Comparison of ENCODE assay signal across 10 cellular contexts in the genomic region with DNA sequence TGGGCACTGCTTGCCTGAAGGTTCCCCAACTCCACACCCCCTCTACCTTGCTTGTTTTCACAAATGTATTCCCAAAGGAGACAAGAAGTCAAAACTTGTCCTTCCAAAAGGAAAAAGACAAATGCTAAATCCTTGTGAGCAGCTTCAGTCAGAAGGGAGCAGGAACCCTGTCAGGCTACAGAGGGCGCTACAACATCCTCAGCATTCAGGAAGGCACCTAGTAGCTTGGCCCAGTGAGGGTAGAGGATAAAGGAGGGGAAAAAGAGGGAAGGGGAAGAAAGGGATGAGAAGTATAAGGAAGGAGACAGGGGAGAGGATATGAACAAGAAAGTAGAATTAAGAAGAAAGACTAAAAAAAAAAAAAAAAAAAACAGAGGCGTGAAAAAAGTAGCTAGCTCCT.
DNase-seq lines count a peak whose midpoint lies in the region; ATAC-seq, FAIRE-seq and TF ChIP-seq lines count a peak whose summit lies in the region.
"Had no signal": no experiment of that assay in that cellular context is flagged by ENCODE, and none has a peak within 500 bp of the region (broad histone marks: within the 10 kb centered on the region; RNA-seq: fewer than 3 reads in every experiment).

No MANE protein-coding gene starts in this region.

- H3K9me3 ChIP-seq in DND-41 (ENCODE audit: insufficient read depth, low read length, severe bottlenecking), result no peaks in the 10 kb centered on the region
- H3K9me3 ChIP-seq in CD4-positive, alpha-beta memory T cell (ENCODE audit: control insufficient read depth in 1 of 2, low read length in 2 of 2), result no peaks in the 10 kb centered on the region

- no peak for ATAC-seq in DND-41 (ENCODE audit: insufficient read depth, low read depth)

- no peak overlapping the region for H3K9ac ChIP-seq in DND-41 (ENCODE audit: low read depth, low read length)

- H3K9me3 Mint-ChIP-seq in chondrocyte (ENCODE audit: low read depth), result peaks cover 3% of the 10 kb centered on the region
- H3K9me3 Mint-ChIP-seq in CD4-positive, alpha-beta memory T cell, result no peaks in the 10 kb centered on the region

- peaks cover 10% of the 10 kb centered on the region for H3K4me1 Mint-ChIP-seq in chondrocyte (ENCODE audit: low read depth)
- H3K4me1 Mint-ChIP-seq in CD4-positive, alpha-beta memory T cell, result peaks cover 56 to 80% (median 68%) of the 10 kb centered on the region in 4 donors

- POLR2A ChIA-PET in CD4-positive, alpha-beta memory T cell (lab: Charles Lee; ENCODE audit: partially characterized antibody), result interaction anchor here (1.2 to 2.3 kb wide), 2 partner anchors 11 to 98 kb away, joined by 3 to 5 read pairs; a partner anchor contains a TSS

- H4K20me1 ChIP-seq in DND-41 (ENCODE audit: insufficient read depth, low read length), result peaks cover 7% of the 10 kb centered on the region; the same call in 1 of the 2 replicates

- intact Hi-C loops in CD4-positive, alpha-beta memory T cell (cut with micrococcal nuclease), result no loop called here

- DNase-seq in DND-41, result no peak
- peak; percentile 10 for DNase-seq in LHCN-M2 (ENCODE audit: low read depth)
- DNase-seq in chondrocyte (ENCODE audit: low spot score), result no peak
- DNase-seq in HTR-8/SVneo (ENCODE audit: insufficient read length, low spot score), result no peak
- no peak for DNase-seq in NCI-H345 treated with DMSO at 0.1 percent for 48 hours (lab: John Stamatoyannopoulos, UW; ENCODE audit: unreplicated experiment)
- no peak for DNase-seq in SW480 (ENCODE audit: low spot score)
- no peak for DNase-seq in CD4-positive, alpha-beta memory T cell
- DNase-seq: Kasumi-1, mesenchymal stem cell had no signal

- no peak overlapping the region for H3K27ac Mint-ChIP-seq in chondrocyte (ENCODE audit: unreplicated experiment)
- H3K27ac Mint-ChIP-seq in CD4-positive, alpha-beta memory T cell, result no peak overlapping the region

- H3K27me3 Mint-ChIP-seq in chondrocyte (ENCODE audit: low read depth), result peaks cover 2% of the 10 kb centered on the region
- H3K27me3 Mint-ChIP-seq in CD4-positive, alpha-beta memory T cell, result no peaks in the 10 kb centered on the region

- peaks cover 23% of the 10 kb centered on the region for H3K4me1 ChIP-seq in DND-41 (ENCODE audit: insufficient read depth, low read length)
- H3K4me1 ChIP-seq in CD4-positive, alpha-beta memory T cell (ENCODE audit: insufficient read depth, low read length), result peaks cover 58% of the 10 kb centered on the region

- H3K27me3 ChIP-seq in DND-41 (ENCODE audit: insufficient read depth, low read length, poor library complexity), result no peaks in the 10 kb centered on the region
- H3K27me3 ChIP-seq in CD4-positive, alpha-beta memory T cell (ENCODE audit: insufficient read depth, low read length), result no peaks in the 10 kb centered on the region

- no peak overlapping the region for H2AFZ ChIP-seq in DND-41 (ENCODE audit: low read depth, low read length)

- H3K36me3 Mint-ChIP-seq in chondrocyte (ENCODE audit: low read depth), result no peaks in the 10 kb centered on the region
- peaks cover 0 to 3% of the 10 kb centered on the region in 2 donors for H3K36me3 Mint-ChIP-seq in CD4-positive, alpha-beta memory T cell

- H3K27ac ChIP-seq in 22Rv1 (no peak overlapping the region), DND-41 (ENCODE audit: low read length) (no peak overlapping the region)
- H3K27ac ChIP-seq in CD4-positive, alpha-beta memory T cell (ENCODE audit: low read depth, low read length), result no peak overlapping the region

- CTCF ChIA-PET in CD4-positive, alpha-beta memory T cell (lab: Charles Lee; ENCODE audit: partially characterized antibody), result interaction anchor here (0.7 to 0.9 kb wide), 2 partner anchors 25 to 49 kb away, joined by 3 read pairs; no protein-coding TSS in a partner anchor

- no peaks in the 10 kb centered on the region for H3K36me3 ChIP-seq in DND-41 (ENCODE audit: insufficient read depth, low read length)
- no peaks in the 10 kb centered on the region for H3K36me3 ChIP-seq in CD4-positive, alpha-beta memory T cell (ENCODE audit: insufficient read depth, low read length)

- TF ChIP-seq CTCF in 22Rv1 (IDR thresholded peaks at IDR 0.05) (peak; percentile 49), DND-41 (IDR thresholded peaks at IDR 0.05; ENCODE audit: borderline replicate concordance, extremely low read depth, low read length, poor library complexity, severe bottlenecking) (peak; percentile 56), chondrocyte (IDR thresholded peaks at IDR 0.05) (peak; percentile 48)

- no peak overlapping the region for H3K4me3 ChIP-seq in DND-41 (ENCODE audit: low read depth in 1 of 2, low read length in 2 of 2)
- H3K4me3 ChIP-seq in CD4-positive, alpha-beta memory T cell (ENCODE audit: low read length in 2 of 2), result no peak overlapping the region

- no peak overlapping the region for H3K4me2 ChIP-seq in DND-41 (ENCODE audit: insufficient read depth, low read length)

- peaks cover 80% of the 10 kb centered on the region for H3K79me2 ChIP-seq in DND-41 (ENCODE audit: insufficient read depth, low read length)

- FAIRE-seq in HTR-8/SVneo (lab: Jason Lieb, UNC), result no peak

- no peak overlapping the region for H3K4me3 Mint-ChIP-seq in chondrocyte (ENCODE audit: unreplicated experiment)
- no peak overlapping the region for H3K4me3 Mint-ChIP-seq in CD4-positive, alpha-beta memory T cell
